In the genomic region with DNA sequence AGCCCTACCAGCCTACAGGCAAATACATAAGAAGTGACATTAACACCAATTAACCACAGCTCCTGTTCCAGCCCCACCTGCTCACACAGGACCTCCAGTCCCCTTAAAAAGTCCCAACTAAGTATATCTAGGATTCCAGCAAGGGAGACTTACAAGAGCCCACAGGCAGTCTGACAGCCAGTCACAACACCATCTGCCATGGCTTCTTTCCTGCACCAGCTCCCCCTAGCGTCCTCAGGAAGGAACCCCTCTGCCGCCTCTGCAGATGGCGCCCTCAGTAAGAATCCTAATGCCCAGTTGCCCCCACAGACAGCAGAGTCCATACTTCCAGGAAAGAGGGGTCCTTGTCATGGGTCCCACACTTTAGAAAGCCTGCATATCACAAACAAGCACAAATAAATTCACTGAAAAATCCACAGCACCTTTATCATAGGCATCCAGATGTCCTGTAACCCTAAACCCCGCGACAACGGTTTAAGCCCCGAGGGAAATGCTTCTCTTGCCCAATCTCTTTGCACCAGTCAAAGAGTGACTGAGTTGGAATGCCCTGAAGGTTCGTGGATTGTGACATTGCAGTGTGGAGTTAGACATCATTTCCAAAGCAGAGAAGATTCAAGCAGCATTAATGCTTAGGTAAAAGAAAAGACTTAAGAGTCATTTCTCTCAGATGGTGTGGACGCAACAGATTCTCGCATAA, we compare ENCODE assay signal across 9 cellular contexts.
DNase-seq lines count a peak whose midpoint lies in the region; ATAC-seq, FAIRE-seq and TF ChIP-seq lines count a peak whose summit lies in the region.
"Had no signal": no experiment of that assay in that cellular context is flagged by ENCODE, and none has a peak within 500 bp of the region (broad histone marks: within the 10 kb centered on the region; RNA-seq: fewer than 3 reads in every experiment).

No MANE protein-coding gene starts in this region.

- no peaks in the 10 kb centered on the region for H3K36me3 ChIP-seq in SK-N-SH (replicated peaks in 1 of 2; ENCODE audit: control insufficient read depth in 1 of 2, insufficient read depth in 2 of 2, low read length in 1 of 2)
- no peaks in the 10 kb centered on the region for H3K36me3 ChIP-seq in GM12878 (ENCODE audit: control insufficient read depth in 2 of 2, insufficient read depth in 2 of 2, low read length in 1 of 2)
- H3K36me3 ChIP-seq in trophoblast cell (ENCODE audit: control insufficient read depth in 1 of 2, insufficient read depth in 2 of 2, low read length in 2 of 2): no peaks in the 10 kb centered on the region

- no peak overlapping the region for H3K23ac ChIP-seq in trophoblast cell (ENCODE audit: low read length)

- BruUV-seq in GM12878 (replicated peaks; lab: Mats Ljungman, UMichigan): no TSS peak

- no peak overlapping the region for H2BK12ac ChIP-seq in trophoblast cell (ENCODE audit: low read length)

- peaks cover 15 to 33% of the 10 kb centered on the region in 2 experiments; a peak in 3 of 4 replicates for H3K4me1 ChIP-seq in SK-N-SH (ENCODE audit: control insufficient read depth in 1 of 2, insufficient read depth in 2 of 2, low read depth in 1 of 2, low read length in 1 of 2)
- H3K4me1 ChIP-seq in GM12878 (ENCODE audit: control insufficient read depth, insufficient read depth, low read length): peaks cover 40% of the 10 kb centered on the region
- peaks cover 6 to 13% of the 10 kb centered on the region in 2 experiments for H3K4me1 ChIP-seq in trophoblast cell (ENCODE audit: control insufficient read depth in 1 of 2, insufficient read depth in 2 of 2, low read length in 2 of 2)

- TF ChIP-seq CTCF in SK-N-SH (IDR thresholded peaks at IDR 0.05): peak; percentile 37
- peak; percentile 37 to 49 (median 41); a peak in 5 of 6 replicates for TF ChIP-seq CTCF in GM12878 (IDR thresholded peaks at IDR 0.05 in 2 of 3, conservative IDR thresholded peaks at IDR 0.05 in 1 of 3; ENCODE audit: control insufficient read depth in 2 of 3, extremely low read depth in 1 of 3, insufficient read depth in 1 of 3, low read depth in 3 of 3, low read length in 3 of 3)

- in situ Hi-C loops in GM12878 (cut with MboI): no loop called here

- no peaks in the 10 kb centered on the region for H3K9me3 ChIP-seq in SK-N-SH
- peaks cover 4% of the 10 kb centered on the region for H3K9me3 ChIP-seq in GM12878 (replicated peaks; ENCODE audit: control insufficient read depth, insufficient read depth, low read length)
- H3K9me3 ChIP-seq in trophoblast cell (ENCODE audit: insufficient read depth, low read depth, low read length): no peaks in the 10 kb centered on the region

- DNase-seq in SK-N-SH: peak; percentile 16
- DNase-seq in NCI-H1694 treated with DMSO at 0.1 percent for 48 hours (lab: John Stamatoyannopoulos, UW): peak; percentile 42
- no peak for DNase-seq in GM12878 (ENCODE audit: low read depth, low spot score)
- peak; percentile 88 to 92 for DNase-seq in trophoblast cell
- no peak for DNase-seq in DMS79 treated with DMSO at 0.1 percent for 48 hours (lab: John Stamatoyannopoulos, UW)
- DNase-seq in Right ventricle myocardium inferior (ENCODE audit: missing footprints): no peak

- no peak for ATAC-seq in SK-N-SH treated with all-trans-retinoic acid at 6 μM for 48 hours
- peak; percentile 10 for ATAC-seq in GM12878
- ATAC-seq in HG03095 (IDR thresholded peaks at IDR 0.05; ENCODE audit: unreplicated experiment): no peak
- ATAC-seq in Right ventricle myocardium inferior: no peak

- H4K8ac ChIP-seq in trophoblast cell (ENCODE audit: low read depth, low read length): no peak overlapping the region

- no peak overlapping the region for H3K14ac ChIP-seq in trophoblast cell (ENCODE audit: low read length)

- H2AFZ ChIP-seq in SK-N-SH (ENCODE audit: low read depth) (no peak overlapping the region), GM12878 (ENCODE audit: control insufficient read depth, low read depth, low read length) (no peak overlapping the region), trophoblast cell (ENCODE audit: insufficient read depth, low read length, poor library complexity) (no peak overlapping the region)
- H2AFZ ChIP-seq: PC-9 had no signal

- SMC1A ChIA-PET in GM12878 (lab: Charles Lee; ENCODE audit: uncharacterized antibody, unreplicated experiment): interaction anchor here (0.7 to 16.8 kb wide), 12 partner anchors 16 to 200 kb away, joined by 3 to 449 read pairs (median 5); no protein-coding TSS in a partner anchor

- H3K79me2 ChIP-seq in SK-N-SH (ENCODE audit: insufficient read depth) (peaks cover 31% of the 10 kb centered on the region), GM12878 (ENCODE audit: control insufficient read depth, insufficient read depth, low read length) (peaks cover 38% of the 10 kb centered on the region), trophoblast cell (ENCODE audit: control insufficient read depth, insufficient read depth, low read length, poor library complexity) (no peaks in the 10 kb centered on the region)

- H3K4me2 ChIP-seq in SK-N-SH (no peak overlapping the region), GM12878 (ENCODE audit: control insufficient read depth, insufficient read depth) (no peak overlapping the region), trophoblast cell (ENCODE audit: low read length) (peak overlapping the region; percentile 42)
- H3K4me2 ChIP-seq: PC-9 had no signal

- no peak overlapping the region for H4K91ac ChIP-seq in trophoblast cell (ENCODE audit: low read depth, low read length)

- no peaks in the 10 kb centered on the region for H3K27me3 ChIP-seq in SK-N-SH (ENCODE audit: insufficient read depth)
- no peaks in the 10 kb centered on the region for H3K27me3 ChIP-seq in GM12878 (replicated peaks in 1 of 2; ENCODE audit: control insufficient read depth in 2 of 2, insufficient read depth in 2 of 2, low read length in 1 of 2)
- no peaks in the 10 kb centered on the region for H3K27me3 ChIP-seq in trophoblast cell (ENCODE audit: insufficient read depth, low read length)

- H3K4ac ChIP-seq in trophoblast cell (ENCODE audit: low read depth, low read length): no peak overlapping the region

- H2BK5ac ChIP-seq in trophoblast cell (ENCODE audit: low read depth, low read length, poor library complexity): no peak overlapping the region

- H4K12ac ChIP-seq in trophoblast cell (ENCODE audit: low read depth, low read length): no peak overlapping the region

- POLR2A ChIA-PET in SK-N-SH (lab: Yijun Ruan, JAX): no interaction called here
- POLR2A ChIA-PET in GM12878 (lab: Charles Lee): interaction anchor here (0.8 to 7.3 kb wide), 7 partner anchors 13 to 63 kb away, joined by 3 to 67 read pairs (median 7); no protein-coding TSS in a partner anchor

- TF ChIP-seq POLR2A in GM12878 (IDR thresholded peaks at IDR 0.05; ENCODE audit: low read depth, low read length): no peak

- no peak for FAIRE-seq in GM12878 (lab: Jason Lieb, UNC)

- no peaks in the 10 kb centered on the region for H3K79me1 ChIP-seq in trophoblast cell (ENCODE audit: low read length)

- no peak overlapping the region for H3K9ac ChIP-seq in SK-N-SH
- H3K9ac ChIP-seq in GM12878 (ENCODE audit: control insufficient read depth, insufficient read depth, low read length): peak overlapping the region; percentile 14; the same call in 1 of the 2 replicates
- no peak overlapping the region for H3K9ac ChIP-seq in trophoblast cell (ENCODE audit: low read length)

- H3K27ac ChIP-seq in SK-N-SH (ENCODE audit: low read depth in 2 of 2, low read length in 1 of 2) (peak overlapping the region in 1 of 2 experiments; percentile 28; a peak in 1 of 4 replicates), GM12878 (ENCODE audit: control insufficient read depth, insufficient read depth) (peak overlapping the region; percentile 81), trophoblast cell (ENCODE audit: low read depth, low read length) (no peak overlapping the region)
- H3K27ac ChIP-seq: PC-9 had no signal

- CTCF ChIA-PET in SK-N-SH (lab: Yijun Ruan, JAX): interaction anchor here (1.1 to 1.2 kb wide), 2 partner anchors 21 to 22 kb away, joined by 3 read pairs; no protein-coding TSS in a partner anchor
- CTCF ChIA-PET in GM12878 (lab: Yijun Ruan, JAX): interaction anchor here (0.7 to 10.6 kb wide), 11 partner anchors 11 to 112 kb away, joined by 3 to 108 read pairs (median 4); no protein-coding TSS in a partner anchor

- no peak overlapping the region for H2BK120ac ChIP-seq in trophoblast cell (ENCODE audit: insufficient read depth, low read length, poor library complexity)

- 77% methylated on average over 8 of the region's 10 CpGs for WGBS in SK-N-SH (ENCODE audit: low lambda C conversion rate)
- 77% methylated on average over 10 of the region's 10 CpGs for WGBS in GM12878 (ENCODE audit: insufficient coverage, insufficient replicate concordance, low lambda C conversion rate, missing lambda C conversion rate)
- WGBS in trophoblast cell (ENCODE audit: extremely low coverage, insufficient coverage, insufficient read length): no CpG with 5 or more reads among the region's 10 CpGs

- TF ChIP-seq RAD21 in SK-N-SH (IDR thresholded peaks at IDR 0.05; ENCODE audit: low read length) (peak; percentile 37), GM12878 (IDR thresholded peaks at IDR 0.05; ENCODE audit: insufficient read depth, low read depth, low read length) (peak; percentile 47; the same call in 1 of the 2 replicates)

- no peak overlapping the region for H2AK5ac ChIP-seq in trophoblast cell (ENCODE audit: low read length)

- no peaks in the 10 kb centered on the region for H3K9me2 ChIP-seq in SK-N-SH

- H3K18ac ChIP-seq in trophoblast cell (ENCODE audit: low read length): no peak overlapping the region

- RAD21 ChIA-PET in GM12878 (lab: Charles Lee; ENCODE audit: unreplicated experiment): interaction anchor here (1.3 to 15.5 kb wide), 8 partner anchors 19 to 514 kb away, joined by 3 to 374 read pairs (median 24); no protein-coding TSS in a partner anchor

- TF ChIP-seq EP300 in SK-N-SH (IDR thresholded peaks at IDR 0.05; ENCODE audit: borderline replicate concordance in 1 of 2, low read depth in 1 of 2, low read length in 1 of 2) (no peak), GM12878 (IDR thresholded peaks at IDR 0.05; ENCODE audit: borderline replicate concordance in 1 of 2, control insufficient read depth in 1 of 2, low read depth in 2 of 2, low read length in 2 of 2) (no peak)

- no peak overlapping the region for H3K4me3 ChIP-seq in SK-N-SH (ENCODE audit: low read depth in 2 of 2, low read length in 1 of 2)
- H3K4me3 ChIP-seq in GM12878: no peak overlapping the region
- H3K4me3 ChIP-seq in trophoblast cell (ENCODE audit: low read depth, low read length): no peak overlapping the region
- H3K4me3 ChIP-seq: PC-9 had no signal

- H4K20me1 ChIP-seq in SK-N-SH (ENCODE audit: insufficient read depth) (no peaks in the 10 kb centered on the region), GM12878 (ENCODE audit: control insufficient read depth, insufficient read depth) (no peaks in the 10 kb centered on the region)

- H3F3A ChIP-seq in SK-N-SH (replicated peaks; ENCODE audit: insufficient read depth): peaks cover 5% of the 10 kb centered on the region

- intact Hi-C loops in GM12878 (cut with micrococcal nuclease; ENCODE audit: unreplicated experiment) (loop anchor here (1.0 to 5.0 kb wide), 3 partner anchors 16 to 38 kb away; no protein-coding TSS in a partner anchor), Right ventricle myocardium inferior (cut with DNase I) (no loop called here)

TF ChIP-seq in SK-N-SH, 30 proteins besides CTCF, POLR2A, EP300 and RAD21 (continues in another document):
- TF ChIP-seq RFX5 (IDR thresholded peaks at IDR 0.05; ENCODE audit: low read length): no peak

TF ChIP-seq in SK-N-SH treated with all-trans-retinoic acid at 6 μM for 48 hours, 23 proteins besides CTCF, POLR2A, EP300 and RAD21 (continues in another document):
- no peak for TF ChIP-seq ISL1 (CRISPR knock-in tag; IDR thresholded peaks at IDR 0.05)

Comparison
In these comparisons a context has a peak if more than half of its experiments do, and no peak if none do; other contexts are left out.
1. DNase-seq: peak in SK-N-SH (single experiment), NCI-H1694 treated with DMSO at 0.1 percent for 48 hours (single experiment) and trophoblast cell (2 of 2); none in GM12878 (single experiment), DMS79 treated with DMSO at 0.1 percent for 48 hours (single experiment) and Right ventricle myocardium inferior (single experiment).